1 cellular context compared by ENCODE assay signal in the genomic region with DNA sequence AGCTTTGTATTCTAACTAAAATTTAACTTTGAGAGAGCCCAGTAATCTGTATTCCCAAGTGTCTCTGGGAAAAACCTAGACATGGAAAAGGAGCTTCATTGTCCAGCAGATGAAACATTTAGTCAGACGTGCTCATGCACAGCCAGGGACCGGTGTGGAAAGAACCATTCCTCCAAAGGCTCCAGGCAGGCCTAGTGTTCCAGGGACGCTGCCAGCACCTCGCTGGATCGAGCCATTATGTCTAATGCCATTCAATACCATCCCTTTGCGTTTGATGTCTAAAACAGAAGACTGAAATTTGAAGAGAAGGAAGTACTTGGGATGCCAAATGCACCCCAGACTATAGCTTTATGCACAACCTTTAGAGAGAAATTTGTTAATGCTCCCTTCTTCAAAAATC.
TF ChIP-seq lines count a peak whose summit lies in the region.

No MANE protein-coding gene starts in this region.

TF ChIP-seq in IMR-90, 13 proteins besides CTCF, POLR2A, EP300 and RAD21 (continued from another document):
- TF ChIP-seq RCOR1 (IDR thresholded peaks at IDR 0.05; ENCODE audit: insufficient replicate concordance, low read length) (no peak), MAZ (IDR thresholded peaks at IDR 0.05; ENCODE audit: borderline replicate concordance, low read depth, low read length) (no peak), SMC3 (IDR thresholded peaks at IDR 0.05; ENCODE audit: low read depth, low read length) (no peak), CHD1 (IDR thresholded peaks at IDR 0.05; ENCODE audit: low read depth, low read length) (no peak)
TF ChIP-seq in IMR-90: peak in this region for 0.
